ENCODE assay signal across 1 cellular context in the genomic region with DNA sequence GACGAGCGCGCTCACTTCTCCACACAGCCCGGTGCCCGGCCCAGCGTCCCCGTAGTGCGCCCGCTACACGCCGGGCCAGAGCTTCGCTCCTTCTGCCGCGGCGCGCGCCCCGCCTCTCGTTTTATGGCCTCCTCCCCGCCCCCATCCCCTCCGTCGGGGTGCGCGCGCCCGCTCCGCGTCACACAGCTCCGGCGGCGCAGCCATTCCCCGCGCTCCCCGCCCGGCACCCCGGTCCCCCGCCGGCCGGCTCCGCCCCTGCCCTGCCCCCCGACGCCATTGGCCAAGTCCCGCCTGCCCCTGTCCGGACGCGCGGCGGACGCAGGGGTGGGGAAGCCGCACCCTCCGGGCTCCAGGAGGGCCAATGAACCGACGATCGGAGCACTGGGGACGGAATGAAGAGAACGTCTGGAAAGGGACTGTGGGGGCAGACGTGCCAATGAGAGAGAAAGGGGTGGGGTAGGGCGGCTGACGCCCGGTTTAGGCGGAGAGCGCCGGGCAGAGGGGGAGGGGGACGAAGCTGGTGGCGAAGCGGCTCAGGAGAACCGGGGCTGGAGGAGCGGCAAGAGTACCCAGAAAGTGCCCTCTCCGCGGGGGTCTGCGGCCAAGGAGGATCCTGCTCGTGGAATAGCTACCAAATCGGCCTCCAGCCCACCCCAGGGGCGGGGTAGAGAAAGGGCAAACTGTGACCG.
TF ChIP-seq lines count a peak whose summit lies in the region.

A gene with protein sequence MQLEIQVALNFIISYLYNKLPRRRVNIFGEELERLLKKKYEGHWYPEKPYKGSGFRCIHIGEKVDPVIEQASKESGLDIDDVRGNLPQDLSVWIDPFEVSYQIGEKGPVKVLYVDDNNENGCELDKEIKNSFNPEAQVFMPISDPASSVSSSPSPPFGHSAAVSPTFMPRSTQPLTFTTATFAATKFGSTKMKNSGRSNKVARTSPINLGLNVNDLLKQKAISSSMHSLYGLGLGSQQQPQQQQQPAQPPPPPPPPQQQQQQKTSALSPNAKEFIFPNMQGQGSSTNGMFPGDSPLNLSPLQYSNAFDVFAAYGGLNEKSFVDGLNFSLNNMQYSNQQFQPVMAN (minus strand): TSS at position 94 of the 689 bp plus-strand sequence. CDS start 2,337 bp downstream, outside the sequence.

TF ChIP-seq in HEK293, 187 proteins besides CTCF, POLR2A, EP300 and RAD21 (continued from another document and continues in another):
- TF ChIP-seq, protein P1, sequence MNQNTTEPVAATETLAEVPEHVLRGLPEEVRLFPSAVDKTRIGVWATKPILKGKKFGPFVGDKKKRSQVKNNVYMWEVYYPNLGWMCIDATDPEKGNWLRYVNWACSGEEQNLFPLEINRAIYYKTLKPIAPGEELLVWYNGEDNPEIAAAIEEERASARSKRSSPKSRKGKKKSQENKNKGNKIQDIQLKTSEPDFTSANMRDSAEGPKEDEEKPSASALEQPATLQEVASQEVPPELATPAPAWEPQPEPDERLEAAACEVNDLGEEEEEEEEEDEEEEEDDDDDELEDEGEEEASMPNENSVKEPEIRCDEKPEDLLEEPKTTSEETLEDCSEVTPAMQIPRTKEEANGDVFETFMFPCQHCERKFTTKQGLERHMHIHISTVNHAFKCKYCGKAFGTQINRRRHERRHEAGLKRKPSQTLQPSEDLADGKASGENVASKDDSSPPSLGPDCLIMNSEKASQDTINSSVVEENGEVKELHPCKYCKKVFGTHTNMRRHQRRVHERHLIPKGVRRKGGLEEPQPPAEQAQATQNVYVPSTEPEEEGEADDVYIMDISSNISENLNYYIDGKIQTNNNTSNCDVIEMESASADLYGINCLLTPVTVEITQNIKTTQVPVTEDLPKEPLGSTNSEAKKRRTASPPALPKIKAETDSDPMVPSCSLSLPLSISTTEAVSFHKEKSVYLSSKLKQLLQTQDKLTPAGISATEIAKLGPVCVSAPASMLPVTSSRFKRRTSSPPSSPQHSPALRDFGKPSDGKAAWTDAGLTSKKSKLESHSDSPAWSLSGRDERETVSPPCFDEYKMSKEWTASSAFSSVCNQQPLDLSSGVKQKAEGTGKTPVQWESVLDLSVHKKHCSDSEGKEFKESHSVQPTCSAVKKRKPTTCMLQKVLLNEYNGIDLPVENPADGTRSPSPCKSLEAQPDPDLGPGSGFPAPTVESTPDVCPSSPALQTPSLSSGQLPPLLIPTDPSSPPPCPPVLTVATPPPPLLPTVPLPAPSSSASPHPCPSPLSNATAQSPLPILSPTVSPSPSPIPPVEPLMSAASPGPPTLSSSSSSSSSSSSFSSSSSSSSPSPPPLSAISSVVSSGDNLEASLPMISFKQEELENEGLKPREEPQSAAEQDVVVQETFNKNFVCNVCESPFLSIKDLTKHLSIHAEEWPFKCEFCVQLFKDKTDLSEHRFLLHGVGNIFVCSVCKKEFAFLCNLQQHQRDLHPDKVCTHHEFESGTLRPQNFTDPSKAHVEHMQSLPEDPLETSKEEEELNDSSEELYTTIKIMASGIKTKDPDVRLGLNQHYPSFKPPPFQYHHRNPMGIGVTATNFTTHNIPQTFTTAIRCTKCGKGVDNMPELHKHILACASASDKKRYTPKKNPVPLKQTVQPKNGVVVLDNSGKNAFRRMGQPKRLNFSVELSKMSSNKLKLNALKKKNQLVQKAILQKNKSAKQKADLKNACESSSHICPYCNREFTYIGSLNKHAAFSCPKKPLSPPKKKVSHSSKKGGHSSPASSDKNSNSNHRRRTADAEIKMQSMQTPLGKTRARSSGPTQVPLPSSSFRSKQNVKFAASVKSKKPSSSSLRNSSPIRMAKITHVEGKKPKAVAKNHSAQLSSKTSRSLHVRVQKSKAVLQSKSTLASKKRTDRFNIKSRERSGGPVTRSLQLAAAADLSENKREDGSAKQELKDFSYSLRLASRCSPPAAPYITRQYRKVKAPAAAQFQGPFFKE (tag by site-specific recombination; IDR thresholded peaks at IDR 0.05; ENCODE audit: borderline replicate concordance): no peak
- TF ChIP-seq, protein P2, sequence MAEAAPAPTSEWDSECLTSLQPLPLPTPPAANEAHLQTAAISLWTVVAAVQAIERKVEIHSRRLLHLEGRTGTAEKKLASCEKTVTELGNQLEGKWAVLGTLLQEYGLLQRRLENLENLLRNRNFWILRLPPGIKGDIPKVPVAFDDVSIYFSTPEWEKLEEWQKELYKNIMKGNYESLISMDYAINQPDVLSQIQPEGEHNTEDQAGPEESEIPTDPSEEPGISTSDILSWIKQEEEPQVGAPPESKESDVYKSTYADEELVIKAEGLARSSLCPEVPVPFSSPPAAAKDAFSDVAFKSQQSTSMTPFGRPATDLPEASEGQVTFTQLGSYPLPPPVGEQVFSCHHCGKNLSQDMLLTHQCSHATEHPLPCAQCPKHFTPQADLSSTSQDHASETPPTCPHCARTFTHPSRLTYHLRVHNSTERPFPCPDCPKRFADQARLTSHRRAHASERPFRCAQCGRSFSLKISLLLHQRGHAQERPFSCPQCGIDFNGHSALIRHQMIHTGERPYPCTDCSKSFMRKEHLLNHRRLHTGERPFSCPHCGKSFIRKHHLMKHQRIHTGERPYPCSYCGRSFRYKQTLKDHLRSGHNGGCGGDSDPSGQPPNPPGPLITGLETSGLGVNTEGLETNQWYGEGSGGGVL (tag by site-specific recombination; IDR thresholded peaks at IDR 0.05): peak; percentile 77
- TF ChIP-seq ZNF354C (tag by site-specific recombination; IDR thresholded peaks at IDR 0.05; ENCODE audit: borderline replicate concordance, low read depth) (no peak), ZNF202 (tag by site-specific recombination; IDR thresholded peaks at IDR 0.05; ENCODE audit: borderline replicate concordance) (no peak), ZNF248 (tag by site-specific recombination; IDR thresholded peaks at IDR 0.05) (no peak), ZNF221 (tag by site-specific recombination; IDR thresholded peaks at IDR 0.05; ENCODE audit: borderline replicate concordance) (peak; percentile 54; the same call in 1 of the 2 replicates), ZNF548 (tag by site-specific recombination; IDR thresholded peaks at IDR 0.05) (no peak), ZNF184 (tag by site-specific recombination; IDR thresholded peaks at IDR 0.05) (peak; percentile 46; the same call in 1 of the 2 replicates), ZNF174 (tag by site-specific recombination; IDR thresholded peaks at IDR 0.05) (no peak), ZNF561 (tag by site-specific recombination; IDR thresholded peaks at IDR 0.05; ENCODE audit: borderline replicate concordance) (no peak; the same call in 1 of the 2 replicates), SP3 (tag by site-specific recombination; IDR thresholded peaks at IDR 0.05) (peak; percentile 91), ZNF768 (tag by site-specific recombination; IDR thresholded peaks at IDR 0.05) (no peak), ZNF830 (tag by site-specific recombination; IDR thresholded peaks at IDR 0.05; ENCODE audit: low read depth) (no peak), ZNF239 (tag by site-specific recombination; IDR thresholded peaks at IDR 0.05) (0 out of 2 replicates have a peak, but pooled peaks have one; percentile 57), ZNF629 (tag by site-specific recombination; IDR thresholded peaks at IDR 0.05) (peak; percentile 52), ZNF785 (tag by site-specific recombination; IDR thresholded peaks at IDR 0.05) (no peak), SP7 (tag by site-specific recombination; IDR thresholded peaks at IDR 0.05) (peak; percentile 70; the same call in 1 of the 2 replicates), ZNF223 (tag by site-specific recombination; IDR thresholded peaks at IDR 0.05) (no peak), TCF7L2 (IDR thresholded peaks at IDR 0.05; ENCODE audit: borderline replicate concordance, low read depth, low read length) (no peak), YY2 (tag by site-specific recombination; IDR thresholded peaks at IDR 0.05) (peak; percentile 48; the same call in 1 of the 2 replicates), ZNF302 (tag by site-specific recombination; IDR thresholded peaks at IDR 0.05; ENCODE audit: low read depth) (no peak), ZNF660 (tag by site-specific recombination; IDR thresholded peaks at IDR 0.05) (peak; percentile 92), ZNF747 (tag by site-specific recombination; IDR thresholded peaks at IDR 0.05) (no peak), SETDB1 (IDR thresholded peaks at IDR 0.05; ENCODE audit: insufficient read length, low read length) (no peak), ZNF843 (tag by site-specific recombination; IDR thresholded peaks at IDR 0.05) (peak; percentile 19; the same call in 1 of the 2 replicates), ZNF19 (tag by site-specific recombination; IDR thresholded peaks at IDR 0.05; ENCODE audit: low read depth) (no peak), ZBTB21 (tag by site-specific recombination; IDR thresholded peaks at IDR 0.05) (peak; percentile 60), ZNF501 (tag by site-specific recombination; IDR thresholded peaks at IDR 0.05) (no peak; the same call in none of the 2 replicates), OVOL3 (tag by site-specific recombination; IDR thresholded peaks at IDR 0.05) (no peak), ZNF76 (tag by site-specific recombination; IDR thresholded peaks at IDR 0.05; ENCODE audit: borderline replicate concordance, low read depth) (no peak; the same call in none of the 2 replicates), ZNF311 (tag by site-specific recombination; IDR thresholded peaks at IDR 0.05; ENCODE audit: borderline replicate concordance) (no peak), ZNF214 (tag by site-specific recombination; IDR thresholded peaks at IDR 0.05; ENCODE audit: borderline replicate concordance) (no peak), ZNF23 (tag by site-specific recombination; IDR thresholded peaks at IDR 0.05; ENCODE audit: borderline replicate concordance) (no peak)
- TF ChIP-seq, protein P3, sequence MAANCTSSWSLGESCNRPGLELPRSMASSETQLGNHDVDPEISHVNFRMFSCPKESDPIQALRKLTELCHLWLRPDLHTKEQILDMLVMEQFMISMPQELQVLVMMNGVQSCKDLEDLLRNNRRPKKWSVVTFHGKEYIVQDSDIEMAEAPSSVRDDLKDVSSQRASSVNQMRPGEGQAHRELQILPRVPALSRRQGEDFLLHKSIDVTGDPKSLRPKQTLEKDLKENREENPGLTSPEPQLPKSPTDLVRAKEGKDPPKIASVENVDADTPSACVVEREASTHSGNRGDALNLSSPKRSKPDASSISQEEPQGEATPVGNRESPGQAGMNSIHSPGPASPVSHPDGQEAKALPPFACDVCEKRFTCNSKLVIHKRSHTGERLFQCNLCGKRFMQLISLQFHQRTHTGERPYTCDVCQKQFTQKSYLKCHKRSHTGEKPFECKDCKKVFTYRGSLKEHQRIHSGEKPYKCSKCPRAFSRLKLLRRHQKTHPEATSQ (tag by site-specific recombination; IDR thresholded peaks at IDR 0.05): peak; percentile 93
- TF ChIP-seq, protein P4, sequence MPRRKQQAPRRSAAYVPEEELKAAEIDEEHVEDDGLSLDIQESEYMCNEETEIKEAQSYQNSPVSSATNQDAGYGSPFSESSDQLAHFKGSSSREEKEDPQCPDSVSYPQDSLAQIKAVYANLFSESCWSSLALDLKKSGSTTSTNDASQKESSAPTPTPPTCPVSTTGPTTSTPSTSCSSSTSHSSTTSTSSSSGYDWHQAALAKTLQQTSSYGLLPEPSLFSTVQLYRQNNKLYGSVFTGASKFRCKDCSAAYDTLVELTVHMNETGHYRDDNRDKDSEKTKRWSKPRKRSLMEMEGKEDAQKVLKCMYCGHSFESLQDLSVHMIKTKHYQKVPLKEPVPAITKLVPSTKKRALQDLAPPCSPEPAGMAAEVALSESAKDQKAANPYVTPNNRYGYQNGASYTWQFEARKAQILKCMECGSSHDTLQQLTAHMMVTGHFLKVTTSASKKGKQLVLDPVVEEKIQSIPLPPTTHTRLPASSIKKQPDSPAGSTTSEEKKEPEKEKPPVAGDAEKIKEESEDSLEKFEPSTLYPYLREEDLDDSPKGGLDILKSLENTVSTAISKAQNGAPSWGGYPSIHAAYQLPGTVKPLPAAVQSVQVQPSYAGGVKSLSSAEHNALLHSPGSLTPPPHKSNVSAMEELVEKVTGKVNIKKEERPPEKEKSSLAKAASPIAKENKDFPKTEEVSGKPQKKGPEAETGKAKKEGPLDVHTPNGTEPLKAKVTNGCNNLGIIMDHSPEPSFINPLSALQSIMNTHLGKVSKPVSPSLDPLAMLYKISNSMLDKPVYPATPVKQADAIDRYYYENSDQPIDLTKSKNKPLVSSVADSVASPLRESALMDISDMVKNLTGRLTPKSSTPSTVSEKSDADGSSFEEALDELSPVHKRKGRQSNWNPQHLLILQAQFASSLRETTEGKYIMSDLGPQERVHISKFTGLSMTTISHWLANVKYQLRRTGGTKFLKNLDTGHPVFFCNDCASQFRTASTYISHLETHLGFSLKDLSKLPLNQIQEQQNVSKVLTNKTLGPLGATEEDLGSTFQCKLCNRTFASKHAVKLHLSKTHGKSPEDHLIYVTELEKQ (tag by site-specific recombination; IDR thresholded peaks at IDR 0.05; ENCODE audit: borderline replicate concordance): peak; percentile 72; the same call in 1 of the 2 replicates
- TF ChIP-seq, protein P5, sequence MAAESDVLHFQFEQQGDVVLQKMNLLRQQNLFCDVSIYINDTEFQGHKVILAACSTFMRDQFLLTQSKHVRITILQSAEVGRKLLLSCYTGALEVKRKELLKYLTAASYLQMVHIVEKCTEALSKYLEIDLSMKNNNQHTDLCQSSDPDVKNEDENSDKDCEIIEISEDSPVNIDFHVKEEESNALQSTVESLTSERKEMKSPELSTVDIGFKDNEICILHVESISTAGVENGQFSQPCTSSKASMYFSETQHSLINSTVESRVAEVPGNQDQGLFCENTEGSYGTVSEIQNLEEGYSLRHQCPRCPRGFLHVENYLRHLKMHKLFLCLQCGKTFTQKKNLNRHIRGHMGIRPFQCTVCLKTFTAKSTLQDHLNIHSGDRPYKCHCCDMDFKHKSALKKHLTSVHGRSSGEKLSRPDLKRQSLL (tag by site-specific recombination; IDR thresholded peaks at IDR 0.05): 0 out of 2 replicates have a peak, but pooled peaks have one; percentile 31
- TF ChIP-seq, protein P6, sequence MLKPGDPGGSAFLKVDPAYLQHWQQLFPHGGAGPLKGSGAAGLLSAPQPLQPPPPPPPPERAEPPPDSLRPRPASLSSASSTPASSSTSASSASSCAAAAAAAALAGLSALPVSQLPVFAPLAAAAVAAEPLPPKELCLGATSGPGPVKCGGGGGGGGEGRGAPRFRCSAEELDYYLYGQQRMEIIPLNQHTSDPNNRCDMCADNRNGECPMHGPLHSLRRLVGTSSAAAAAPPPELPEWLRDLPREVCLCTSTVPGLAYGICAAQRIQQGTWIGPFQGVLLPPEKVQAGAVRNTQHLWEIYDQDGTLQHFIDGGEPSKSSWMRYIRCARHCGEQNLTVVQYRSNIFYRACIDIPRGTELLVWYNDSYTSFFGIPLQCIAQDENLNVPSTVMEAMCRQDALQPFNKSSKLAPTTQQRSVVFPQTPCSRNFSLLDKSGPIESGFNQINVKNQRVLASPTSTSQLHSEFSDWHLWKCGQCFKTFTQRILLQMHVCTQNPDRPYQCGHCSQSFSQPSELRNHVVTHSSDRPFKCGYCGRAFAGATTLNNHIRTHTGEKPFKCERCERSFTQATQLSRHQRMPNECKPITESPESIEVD (tag by site-specific recombination; IDR thresholded peaks at IDR 0.05): no peak
- TF ChIP-seq, protein P7, sequence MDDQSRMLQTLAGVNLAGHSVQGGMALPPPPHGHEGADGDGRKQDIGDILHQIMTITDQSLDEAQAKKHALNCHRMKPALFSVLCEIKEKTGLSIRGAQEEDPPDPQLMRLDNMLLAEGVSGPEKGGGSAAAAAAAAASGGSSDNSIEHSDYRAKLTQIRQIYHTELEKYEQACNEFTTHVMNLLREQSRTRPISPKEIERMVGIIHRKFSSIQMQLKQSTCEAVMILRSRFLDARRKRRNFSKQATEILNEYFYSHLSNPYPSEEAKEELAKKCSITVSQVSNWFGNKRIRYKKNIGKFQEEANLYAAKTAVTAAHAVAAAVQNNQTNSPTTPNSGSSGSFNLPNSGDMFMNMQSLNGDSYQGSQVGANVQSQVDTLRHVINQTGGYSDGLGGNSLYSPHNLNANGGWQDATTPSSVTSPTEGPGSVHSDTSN (CRISPR knock-in tag; IDR thresholded peaks at IDR 0.05): peak; percentile 67; the same call in 1 of the 2 replicates
